In the genomic region with DNA sequence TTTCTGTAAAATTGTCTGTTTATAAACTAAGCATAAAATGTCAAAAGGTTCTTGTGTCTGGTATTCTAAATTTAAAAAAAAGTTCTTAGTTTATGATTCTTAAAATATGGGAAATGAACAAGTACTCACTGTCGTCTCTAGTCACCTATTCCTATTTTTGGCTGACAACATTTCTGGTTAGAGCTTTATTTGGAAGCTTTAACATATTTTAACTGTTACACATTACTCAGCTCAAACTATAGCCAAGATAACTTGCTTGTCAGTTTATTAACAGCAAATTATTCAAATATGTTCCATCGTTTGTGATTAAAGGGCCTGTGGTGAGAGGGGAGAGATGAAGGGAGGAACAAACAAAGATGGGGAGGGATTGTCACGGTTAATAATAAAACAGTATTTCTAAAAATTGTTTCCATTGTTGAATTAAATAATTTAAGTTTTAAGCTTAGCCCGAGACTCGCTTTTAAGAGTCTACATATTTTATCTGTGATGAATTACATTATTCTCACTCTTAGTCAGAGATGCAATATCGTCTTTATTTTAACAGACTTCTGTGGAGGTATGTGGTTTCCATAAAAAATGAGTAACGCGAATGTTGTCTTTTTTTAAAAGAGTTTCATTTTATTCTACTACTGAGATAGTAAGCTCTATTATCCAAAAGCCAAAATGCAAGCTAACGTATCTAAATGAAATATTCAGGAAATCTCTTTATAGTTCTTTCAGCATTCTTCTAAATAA, we compare ENCODE assay signal across 19 cellular contexts.
DNase-seq lines count a peak whose midpoint lies in the region; TF ChIP-seq lines count a peak whose summit lies in the region.
"Had no signal": no experiment of that assay in that cellular context is flagged by ENCODE, and none has a peak within 500 bp of the region (broad histone marks: within the 10 kb centered on the region; RNA-seq: fewer than 3 reads in every experiment).

No MANE protein-coding gene starts in this region.

- H3K36me3 ChIP-seq in suprapubic skin: no peaks in the 10 kb centered on the region
- H3K36me3 ChIP-seq: colonic mucosa, neutrophil, sigmoid colon had no signal

- H3K9me3 ChIP-seq in suprapubic skin: no peaks in the 10 kb centered on the region
- H3K9me3 ChIP-seq: colonic mucosa, neutrophil, sigmoid colon had no signal

- no peak overlapping the region for H3K27ac ChIP-seq in suprapubic skin
- H3K27ac ChIP-seq: colonic mucosa, KMS-11, neutrophil, sigmoid colon had no signal

- TF ChIP-seq CTCF in suprapubic skin (IDR thresholded peaks at IDR 0.05): no peak

- no peak for TF ChIP-seq EP300 in suprapubic skin (IDR thresholded peaks at IDR 0.05)

- no peak overlapping the region for H3K4me3 ChIP-seq in suprapubic skin
- H3K4me3 ChIP-seq: colonic mucosa, sigmoid colon had no signal

- no peak for TF ChIP-seq POLR2A in suprapubic skin (IDR thresholded peaks at IDR 0.05)

- DNase-seq in AG08395 (ENCODE audit: low spot score) (peak; percentile 24), HS-27A (ENCODE audit: low read depth) (peak; percentile 64), amniotic epithelial cell (ENCODE audit: low read depth) (peak; percentile 45), glomerular visceral epithelial cell (ENCODE audit: extremely low spot score) (peak; percentile 18), suprapubic skin (ENCODE audit: low spot score in 2 of 2) (no peak), germinal center (ENCODE audit: low spot score) (no peak), NCI-H1694 (lab: John Stamatoyannopoulos, UW) (no peak)
- no peak for DNase-seq in activated effector memory CD4-positive, alpha-beta T cell treated with Interleukin-2 at 50 U/mL for 16 hours
- DNase-seq: activated T-cell treated with anti-CD3 and anti-CD28 coated beads, Interleukin-2, amount 50 U/mL, for 48 hours; AML-193; colonic mucosa; hippocampal formation; SIG-M5; sigmoid colon; stimulated activated CD4-positive, alpha-beta T cell treated with anti-CD3 and anti-CD28 coated beads, Interleukin-4, amount 100 ng/mL, for 4 hours; T-helper 9 cell; trophoblast cell had no signal

- 73% methylated on average over 9 of the region's 9 CpGs for WGBS in suprapubic skin

- no peaks in the 10 kb centered on the region for H3K27me3 ChIP-seq in suprapubic skin
- H3K27me3 ChIP-seq: colonic mucosa, neutrophil, sigmoid colon had no signal

- H3K4me1 ChIP-seq in suprapubic skin: no peaks in the 10 kb centered on the region
- H3K4me1 ChIP-seq: colonic mucosa had no signal

Comparison
In these comparisons a context has a peak if more than half of its experiments do, and no peak if none do; other contexts are left out.
1. DNase-seq: peak in AG08395 (single experiment), HS-27A (single experiment), amniotic epithelial cell (single experiment) and glomerular visceral epithelial cell (single experiment); none in suprapubic skin (0 of 2), germinal center (single experiment), NCI-H1694 (single experiment) and activated effector memory CD4-positive, alpha-beta T cell treated with Interleukin-2 at 50 U/mL for 16 hours (single experiment).